In the genomic region with DNA sequence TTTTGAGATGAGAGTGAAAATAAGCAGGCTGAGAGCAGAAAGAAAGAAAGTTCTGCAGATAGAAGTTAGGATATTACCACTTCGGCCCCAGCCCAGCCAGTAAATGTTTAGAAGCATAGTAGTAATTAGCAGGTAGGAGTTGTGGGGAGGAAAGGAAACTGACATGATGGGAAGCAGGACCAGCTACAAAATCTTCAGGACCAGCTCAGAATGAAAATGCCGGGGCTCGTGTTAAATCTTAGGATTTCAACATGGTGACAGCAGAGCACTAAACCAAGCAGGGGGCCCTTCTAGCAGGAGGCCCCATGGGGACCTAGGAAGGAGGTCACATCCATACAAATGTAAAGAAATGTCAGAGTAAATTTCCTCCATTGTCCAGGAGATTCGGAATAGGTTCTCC, we compare ENCODE assay signal across 18 cellular contexts. TPM values are rescaled to one million over a fixed set of nuclear protein-coding genes. Genes with fewer than 3 reads are reported as not detected.
A peak's percentile ranks its signal among the peaks of the same experiment; 100 is the strongest.
DNase-seq lines count a peak whose midpoint lies in the region; ATAC-seq and TF ChIP-seq lines count a peak whose summit lies in the region.
"Had no signal": no experiment of that assay in that cellular context is flagged by ENCODE, and none has a peak within 500 bp of the region (broad histone marks: within the 10 kb centered on the region; RNA-seq: fewer than 3 reads in every experiment).

No MANE protein-coding gene starts in this region.

- no peaks in the 10 kb centered on the region for H3K79me2 ChIP-seq in GM23338 (replicated peaks; ENCODE audit: insufficient read depth)
- H3K79me2 ChIP-seq in hepatocyte: no peaks in the 10 kb centered on the region

- CTCF ChIA-PET in T-cell (lab: Charles Lee): interaction anchor here (0.9 to 8.1 kb wide), 9 partner anchors 8 to 16 kb away, joined by 4 to 116 read pairs (median 8); no protein-coding TSS in a partner anchor

- no peaks in the 10 kb centered on the region for H3K36me3 ChIP-seq in GM23338 (ENCODE audit: insufficient read depth)
- no peaks in the 10 kb centered on the region for H3K36me3 ChIP-seq in skeletal muscle tissue (ENCODE audit: control insufficient read depth in 3 of 3, insufficient read depth in 3 of 3, low read length in 3 of 3)
- no peaks in the 10 kb centered on the region for H3K36me3 ChIP-seq in WERI-Rb-1
- H3K36me3 ChIP-seq in hepatocyte (replicated peaks; ENCODE audit: insufficient read depth, low read depth): no peaks in the 10 kb centered on the region

- ATAC-seq in GM23338 (no peak), T-cell (replicated peaks in 1 of 4) (no peak), GM19035 (IDR thresholded peaks at IDR 0.05; ENCODE audit: unreplicated experiment) (no peak)

- no peak overlapping the region for H3K4me3 ChIP-seq in GM23338
- H3K4me3 ChIP-seq in coronary artery: no peak overlapping the region
- no peak overlapping the region for H3K4me3 ChIP-seq in skeletal muscle tissue (ENCODE audit: low read length in 3 of 3)
- H3K4me3 ChIP-seq in WERI-Rb-1 (ENCODE audit: low read depth, low read length): no peak overlapping the region
- H3K4me3 ChIP-seq in hepatocyte: no peak overlapping the region

- no peak overlapping the region for H3K9ac ChIP-seq in skeletal muscle tissue (ENCODE audit: low read depth in 1 of 3, low read length in 3 of 3)

- no peaks in the 10 kb centered on the region for H3K9me2 ChIP-seq in GM23338 (ENCODE audit: insufficient read depth)
- no peaks in the 10 kb centered on the region for H3K9me2 ChIP-seq in hepatocyte (replicated peaks; ENCODE audit: insufficient read depth)

- peaks cover 6% of the 10 kb centered on the region; the same call in 1 of the 3 replicates for H3K9me3 Mint-ChIP-seq in GM23338
- H3K9me3 Mint-ChIP-seq in T-cell: no peaks in the 10 kb centered on the region

- H3K9me3 ChIP-seq in skeletal muscle tissue (ENCODE audit: control insufficient read depth in 3 of 3, low read length in 3 of 3) (no peaks in the 10 kb centered on the region), WERI-Rb-1 (ENCODE audit: severe bottlenecking) (no peaks in the 10 kb centered on the region), hepatocyte (ENCODE audit: low read depth) (no peaks in the 10 kb centered on the region)

- peak overlapping the region; percentile 37; the same call in 1 of the 2 replicates for H3K4me2 ChIP-seq in GM23338
- H3K4me2 ChIP-seq in hepatocyte: no peak overlapping the region

- WGBS in hepatocyte (ENCODE audit: low lambda C conversion rate, missing lambda C conversion rate): 35% methylated on average over 4 of the region's 4 CpGs

- H3K4me3 Mint-ChIP-seq in GM23338 (no peak overlapping the region), T-cell (peak overlapping the region; percentile 93 to 100 (median 99))

- H3F3A ChIP-seq in GM23338 (replicated peaks; ENCODE audit: low read depth): no peaks in the 10 kb centered on the region

- no peaks in the 10 kb centered on the region for H4K20me1 ChIP-seq in GM23338 (replicated peaks; ENCODE audit: insufficient read depth)
- no peaks in the 10 kb centered on the region for H4K20me1 ChIP-seq in hepatocyte (ENCODE audit: insufficient read depth, poor library complexity, severe bottlenecking)

- H3K27me3 Mint-ChIP-seq in GM23338 (ENCODE audit: insufficient read depth, low read depth, poor library complexity) (peaks cover 38% of the 10 kb centered on the region), T-cell (peaks cover 0 to 3% of the 10 kb centered on the region in 2 donors)

- H3K27ac ChIP-seq in GM23338 (ENCODE audit: low read depth): no peak overlapping the region
- H3K27ac ChIP-seq in coronary artery: no peak overlapping the region
- peak overlapping the region; percentile 2 for H3K27ac ChIP-seq in skeletal muscle tissue (ENCODE audit: low read depth, low read length)
- H3K27ac ChIP-seq in WERI-Rb-1: no peak overlapping the region
- no peak overlapping the region for H3K27ac ChIP-seq in hepatocyte
- H3K27ac ChIP-seq: C4-2B had no signal

- H2AFZ ChIP-seq in GM23338 (no peak overlapping the region), hepatocyte (no peak overlapping the region)

- H3K27me3 ChIP-seq in GM23338 (ENCODE audit: insufficient read depth) (peaks cover 58% of the 10 kb centered on the region), skeletal muscle tissue (ENCODE audit: control insufficient read depth in 3 of 3, insufficient read depth in 3 of 3, low read length in 3 of 3) (peaks cover 38 to 51% (median 48%) of the 10 kb centered on the region in 3 donors), WERI-Rb-1 (ENCODE audit: insufficient read depth, low read depth, severe bottlenecking) (no peaks in the 10 kb centered on the region), hepatocyte (peaks cover 63% of the 10 kb centered on the region)

- DNase-seq in GM23338 (ENCODE audit: low spot score) (no peak), T-cell (peak in 1 of 34 experiments; percentile 33), coronary artery (ENCODE audit: low spot score) (peak; percentile 29), WERI-Rb-1 (no peak), hepatocyte (ENCODE audit: low spot score) (no peak)
- DNase-seq in activated CD4-positive, CD25-positive, alpha-beta regulatory T cell treated with anti-CD3 and anti-CD28 coated beads, Interleukin-2, amount 50 U/mL, for 72 hours: no peak
- DNase-seq: glutamatergic neuron; Karpas-422; kidney; NCI-H146; retina; stimulated activated CD4-positive, alpha-beta T cell treated with anti-CD3 and anti-CD28 coated beads, Interleukin-4, amount 100 ng/mL, for 1 hour had no signal

- POLR2A ChIA-PET in T-cell (lab: Charles Lee): interaction anchor here (0.7 to 8.4 kb wide), 7 partner anchors 10 to 162 kb away, joined by 3 to 337 read pairs (median 112); no protein-coding TSS in a partner anchor

- H3K36me3 Mint-ChIP-seq in GM23338 (ENCODE audit: low read depth) (peaks cover 31% of the 10 kb centered on the region), T-cell (peaks cover 72% of the 10 kb centered on the region)

- TF ChIP-seq CTCF in GM23338 (conservative IDR thresholded peaks at IDR 0.05; ENCODE audit: low read depth in 2 of 2) (no peak), coronary artery (IDR thresholded peaks at IDR 0.05) (no peak), WERI-Rb-1 (IDR thresholded peaks at IDR 0.05; ENCODE audit: low read depth, low read length) (no peak), hepatocyte (IDR thresholded peaks at IDR 0.05; ENCODE audit: poor library complexity) (no peak)

- H3K4me1 ChIP-seq in GM23338 (ENCODE audit: insufficient read depth) (peaks cover 43% of the 10 kb centered on the region), skeletal muscle tissue (ENCODE audit: control insufficient read depth in 3 of 3, insufficient read depth in 3 of 3, low read length in 3 of 3) (peaks cover 12 to 17% (median 15%) of the 10 kb centered on the region in 3 donors), hepatocyte (ENCODE audit: insufficient read depth) (peaks cover 19% of the 10 kb centered on the region)

- H3K27ac Mint-ChIP-seq in GM23338 (no peak overlapping the region), T-cell (peak overlapping the region; percentile 100)

- H3K4me1 Mint-ChIP-seq in GM23338 (peaks cover 54% of the 10 kb centered on the region), T-cell (peaks cover 70 to 77% (median 73%) of the 10 kb centered on the region in 3 donors)

TF ChIP-seq in GM23338, 12 proteins besides CTCF, POLR2A, EP300 and RAD21 (continues in another document):
- TF ChIP-seq CREB1 (CRISPR knock-in tag; IDR thresholded peaks at IDR 0.05; ENCODE audit: low read depth): no peak
- no peak for TF ChIP-seq ZNF331 (CRISPR knock-in tag; IDR thresholded peaks at IDR 0.05; ENCODE audit: low read depth)
- no peak for TF ChIP-seq JUNB (IDR thresholded peaks at IDR 0.05; ENCODE audit: unreplicated experiment)
- TF ChIP-seq STAT1 (IDR thresholded peaks at IDR 0.05; ENCODE audit: unreplicated experiment): no peak
- TF ChIP-seq POLR2AphosphoS5 (IDR thresholded peaks at IDR 0.05; ENCODE audit: low read depth): no peak
- TF ChIP-seq EZH2 (IDR thresholded peaks at IDR 0.05; ENCODE audit: low read depth, unreplicated experiment): no peak
- TF ChIP-seq, protein P1, sequence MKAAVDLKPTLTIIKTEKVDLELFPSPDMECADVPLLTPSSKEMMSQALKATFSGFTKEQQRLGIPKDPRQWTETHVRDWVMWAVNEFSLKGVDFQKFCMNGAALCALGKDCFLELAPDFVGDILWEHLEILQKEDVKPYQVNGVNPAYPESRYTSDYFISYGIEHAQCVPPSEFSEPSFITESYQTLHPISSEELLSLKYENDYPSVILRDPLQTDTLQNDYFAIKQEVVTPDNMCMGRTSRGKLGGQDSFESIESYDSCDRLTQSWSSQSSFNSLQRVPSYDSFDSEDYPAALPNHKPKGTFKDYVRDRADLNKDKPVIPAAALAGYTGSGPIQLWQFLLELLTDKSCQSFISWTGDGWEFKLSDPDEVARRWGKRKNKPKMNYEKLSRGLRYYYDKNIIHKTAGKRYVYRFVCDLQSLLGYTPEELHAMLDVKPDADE (IDR thresholded peaks at IDR 0.05): no peak
- no peak for TF ChIP-seq NANOG (IDR thresholded peaks at IDR 0.05; ENCODE audit: borderline replicate concordance)

RNA-seq across cellular contexts. Expression of a gene that starts 28.7 kb away (rescaled TPM):
- not detected in 2 replicates for total RNA-seq in GM23338 (2014; rRNA removed; shearing (Covaris generic))
- polyA plus RNA-seq in GM23338 (2016; fragmentation: Nextera tagmentation; extraction: Ambion mirVana) (not detected in 2 replicates), hepatocyte (241 and 273 TPM in 2 replicates)
- total RNA-seq in T-cell (10 to 100 TPM in 3 of 5 donors, not detected in 2; 47.1 to 64.6 (median 57.7) TPM), skeletal muscle tissue (not detected), hepatocyte (94.7 and 144 TPM in 2 replicates)
- total RNA-seq: H4, kidney, NCI-H460, RPMI7951 had no signal

RNA-seq across cellular contexts. Expression of a gene that starts 50.2 kb away (rescaled TPM):
- not detected in 2 replicates for total RNA-seq in GM23338 (2014; rRNA removed; shearing (Covaris generic))
- polyA plus RNA-seq in GM23338 (2016; fragmentation: Nextera tagmentation; extraction: Ambion mirVana) (not detected in 2 replicates), hepatocyte (67.6 and 78.5 TPM in 2 replicates)
- total RNA-seq in T-cell (10 to 100 TPM in 3 of 5 donors, not detected in 2; 16.0 to 23.7 (median 20.8) TPM), skeletal muscle tissue (not detected), hepatocyte (69.8 and 71.2 TPM in 2 replicates)
- total RNA-seq: H4, kidney, NCI-H460, RPMI7951 had no signal

RNA-seq across cellular contexts. Expression of a gene that starts 55.4 kb away (rescaled TPM):
- total RNA-seq in GM23338 (2014; rRNA removed; shearing (Covaris generic)): 18.1 and 20.8 TPM in 2 replicates
- 27.5 and 33.2 TPM in 2 replicates for polyA plus RNA-seq in GM23338 (2016; fragmentation: Nextera tagmentation; extraction: Ambion mirVana)
- total RNA-seq in T-cell: 10 to 100 TPM; 37.2 to 76.2 (median 62.3) TPM
- 1.0 TPM for total RNA-seq in skeletal muscle tissue
- total RNA-seq in hepatocyte: 7.4 and 14.8 TPM in 2 replicates
- 23.0 and 29.6 TPM in 2 replicates for polyA plus RNA-seq in hepatocyte
- total RNA-seq: NCI-H460, RPMI7951 had no signal
